8 cellular contexts compared by ENCODE assay signal in genomic region chr12:93784339-93785086, GRCh38.
DNase-seq lines count a peak whose midpoint lies in the region; ATAC-seq, FAIRE-seq and TF ChIP-seq lines count a peak whose summit lies in the region.

No MANE protein-coding gene starts in this region.

- peak; percentile 19 for DNase-seq in HTR-8/SVneo (ENCODE audit: insufficient read length, low spot score)
- DNase-seq in activated CD8-positive, alpha-beta T cell treated with anti-CD3 and anti-CD28 coated beads, Interleukin-2, amount 10 ng/mL, durations not matched to agents 7 days and 5 days, result peak; percentile 57
- DNase-seq in fibroblast of pulmonary artery (ENCODE audit: low read depth), result peak; percentile 70
- DNase-seq in H7, result no peak
- DNase-seq in frontal cortex (ENCODE audit: low spot score in 2 of 2), result no peak

- no peaks in the 10 kb centered on the region for H3K9me3 ChIP-seq in parathyroid adenoma (ENCODE audit: control insufficient read depth, low read length)

- no peak for FAIRE-seq in HTR-8/SVneo (lab: Jason Lieb, UNC)
- FAIRE-seq in frontal cortex (lab: Jason Lieb, UNC), result no peak

- peak; percentile 67 for ATAC-seq in activated CD8-positive, alpha-beta T cell treated with anti-CD3 and anti-CD28 coated beads, Interleukin-2, amount 10 ng/mL, durations not matched to agents 7 days and 5 days
- ATAC-seq in GM18867 (IDR thresholded peaks at IDR 0.05; ENCODE audit: unreplicated experiment), result no peak

- H2AFZ ChIP-seq in ACC112 (ENCODE audit: low read length, unreplicated experiment) (peak overlapping the region; percentile 66), parathyroid adenoma (peak overlapping the region; percentile 19)

- H3K4me1 Mint-ChIP-seq in activated CD8-positive, alpha-beta T cell treated with anti-CD3 and anti-CD28 coated beads, Interleukin-2, amount 10 ng/mL, durations not matched to agents 7 days and 5 days (ENCODE audit: low read depth), result peaks cover 55% of the 10 kb centered on the region

- peak overlapping the region; percentile 70 for H3K4me2 ChIP-seq in parathyroid adenoma (ENCODE audit: low read length)

- peaks cover 4% of the 10 kb centered on the region for H3K9me3 Mint-ChIP-seq in activated CD8-positive, alpha-beta T cell treated with anti-CD3 and anti-CD28 coated beads, Interleukin-2, amount 10 ng/mL, durations not matched to agents 7 days and 5 days (ENCODE audit: insufficient read depth)

- H3K9ac ChIP-seq in parathyroid adenoma, result no peak overlapping the region

- no peaks in the 10 kb centered on the region for H3K27me3 Mint-ChIP-seq in activated CD8-positive, alpha-beta T cell treated with anti-CD3 and anti-CD28 coated beads, Interleukin-2, amount 10 ng/mL, durations not matched to agents 7 days and 5 days (ENCODE audit: low read depth)

- no peaks in the 10 kb centered on the region for H3K27me3 ChIP-seq in ACC112 (ENCODE audit: insufficient read depth, low read length)
- no peaks in the 10 kb centered on the region for H3K27me3 ChIP-seq in parathyroid adenoma (ENCODE audit: control insufficient read depth, insufficient read depth, low read length)
- no peaks in the 10 kb centered on the region for H3K27me3 ChIP-seq in H7 (ENCODE audit: control insufficient read depth, insufficient read depth, low read length)

- POLR2A ChIA-PET in activated CD8-positive, alpha-beta T cell treated with anti-CD3 and anti-CD28 coated beads, Interleukin-2, amount 10 ng/mL, durations not matched to agents 7 days and 5 days (lab: Charles Lee), result interaction anchor here (0.8 to 1.2 kb wide), 3 partner anchors 9 to 317 kb away, joined by 3 read pairs; no protein-coding TSS in a partner anchor

- peak overlapping the region; percentile 56 for H3K4me3 ChIP-seq in ACC112 (ENCODE audit: low read depth, low read length)
- no peak overlapping the region for H3K4me3 ChIP-seq in fibroblast of pulmonary artery (replicated peaks; ENCODE audit: low read depth, low read length)
- H3K4me3 ChIP-seq in parathyroid adenoma (ENCODE audit: low read depth, low read length), result peak overlapping the region; percentile 36
- no peak overlapping the region for H3K4me3 ChIP-seq in H7 (ENCODE audit: insufficient read depth, low read depth, low read length)

- H3K36me3 ChIP-seq in ACC112 (ENCODE audit: insufficient read depth, low read length) (no peaks in the 10 kb centered on the region), parathyroid adenoma (ENCODE audit: control insufficient read depth, insufficient read depth, low read length) (no peaks in the 10 kb centered on the region), H7 (replicated peaks; ENCODE audit: control insufficient read depth, insufficient read depth, low read length) (no peaks in the 10 kb centered on the region)

- peak overlapping the region; percentile 53 for H3K27ac Mint-ChIP-seq in activated CD8-positive, alpha-beta T cell treated with anti-CD3 and anti-CD28 coated beads, Interleukin-2, amount 10 ng/mL, durations not matched to agents 7 days and 5 days

- H3K4me1 ChIP-seq in ACC112 (ENCODE audit: control insufficient read depth, insufficient read depth, low read length, unreplicated experiment) (peaks cover 72% of the 10 kb centered on the region), parathyroid adenoma (peaks cover 50% of the 10 kb centered on the region)

- peak overlapping the region; percentile 100 for H3K27ac ChIP-seq in ACC112 (ENCODE audit: low read depth, low read length)
- peak overlapping the region; percentile 87 for H3K27ac ChIP-seq in parathyroid adenoma

- H3K4me3 Mint-ChIP-seq in activated CD8-positive, alpha-beta T cell treated with anti-CD3 and anti-CD28 coated beads, Interleukin-2, amount 10 ng/mL, durations not matched to agents 7 days and 5 days, result peak overlapping the region; percentile 25

- peaks cover 6% of the 10 kb centered on the region for H3K79me2 ChIP-seq in ACC112 (ENCODE audit: control insufficient read depth, insufficient read depth, low read length, unreplicated experiment)
- H3K79me2 ChIP-seq in parathyroid adenoma, result peaks cover 18% of the 10 kb centered on the region

- CTCF ChIA-PET in activated CD8-positive, alpha-beta T cell treated with anti-CD3 and anti-CD28 coated beads, Interleukin-2, amount 10 ng/mL, durations not matched to agents 7 days and 5 days (lab: Charles Lee), result interaction anchor here (0.9 to 4.0 kb wide), 9 partner anchors 9 to 317 kb away, joined by 3 to 32 read pairs (median 3); no protein-coding TSS in a partner anchor

- peaks cover 12% of the 10 kb centered on the region for H3K36me3 Mint-ChIP-seq in activated CD8-positive, alpha-beta T cell treated with anti-CD3 and anti-CD28 coated beads, Interleukin-2, amount 10 ng/mL, durations not matched to agents 7 days and 5 days (ENCODE audit: low read depth)

- TF ChIP-seq CTCF in fibroblast of pulmonary artery (IDR thresholded peaks at IDR 0.05; ENCODE audit: low read length, missing control alignments), result no peak
- TF ChIP-seq CTCF in parathyroid adenoma (IDR thresholded peaks at IDR 0.05), result no peak

Comparison
In these comparisons a context has a peak if more than half of its experiments do, and no peak if none do; other contexts are left out.
1. H3K4me3 ChIP-seq: peak in ACC112 (single experiment) and parathyroid adenoma (single experiment); none in fibroblast of pulmonary artery (single experiment) and H7 (single experiment).
2. DNase-seq: peak in HTR-8/SVneo (single experiment), activated CD8-positive, alpha-beta T cell treated with anti-CD3 and anti-CD28 coated beads, Interleukin-2, amount 10 ng/mL, durations not matched to agents 7 days and 5 days (single experiment) and fibroblast of pulmonary artery (single experiment); none in H7 (single experiment) and frontal cortex (0 of 2).